In genomic region chr1:175820456-175820855, GRCh38 we compare ENCODE assay signal across 19 cellular contexts.
"Had no signal": no experiment of that assay in that cellular context is flagged by ENCODE, and none has a peak within 500 bp of the region (broad histone marks: within the 10 kb centered on the region; RNA-seq: fewer than 3 reads in every experiment).

No MANE protein-coding gene starts in this region.

- H3K4me1 ChIP-seq: SJSA1 had no signal

- H3K36me3 ChIP-seq: MG63, SJSA1 had no signal

- DNase-seq: KBM-7, MG63, NCI-H1092 treated with DMSO at 0.1 percent for 48 hours, NCI-H1436, NCI-H187, NCI-H2029, NCI-H2081 treated with DMSO at 0.1 percent for 48 hours, NCI-H2171, NCI-H226, NCI-H446, NCI-H510A, NCI-H524 treated with DMSO at 0.1 percent for 48 hours, NCI-H69, NCI-H774, Right ventricle myocardium superior, RPMI8226, SIG-M5 had no signal

- H3K9me3 ChIP-seq: SJSA1 had no signal

- H3K27ac ChIP-seq: SJSA1, SK-N-MC had no signal

- H3K4me3 ChIP-seq: MG63, SJSA1, SK-N-MC had no signal

- H3K27me3 ChIP-seq: MG63, SJSA1 had no signal
